ENCODE assay signal across 20 cellular contexts in the genomic region with DNA sequence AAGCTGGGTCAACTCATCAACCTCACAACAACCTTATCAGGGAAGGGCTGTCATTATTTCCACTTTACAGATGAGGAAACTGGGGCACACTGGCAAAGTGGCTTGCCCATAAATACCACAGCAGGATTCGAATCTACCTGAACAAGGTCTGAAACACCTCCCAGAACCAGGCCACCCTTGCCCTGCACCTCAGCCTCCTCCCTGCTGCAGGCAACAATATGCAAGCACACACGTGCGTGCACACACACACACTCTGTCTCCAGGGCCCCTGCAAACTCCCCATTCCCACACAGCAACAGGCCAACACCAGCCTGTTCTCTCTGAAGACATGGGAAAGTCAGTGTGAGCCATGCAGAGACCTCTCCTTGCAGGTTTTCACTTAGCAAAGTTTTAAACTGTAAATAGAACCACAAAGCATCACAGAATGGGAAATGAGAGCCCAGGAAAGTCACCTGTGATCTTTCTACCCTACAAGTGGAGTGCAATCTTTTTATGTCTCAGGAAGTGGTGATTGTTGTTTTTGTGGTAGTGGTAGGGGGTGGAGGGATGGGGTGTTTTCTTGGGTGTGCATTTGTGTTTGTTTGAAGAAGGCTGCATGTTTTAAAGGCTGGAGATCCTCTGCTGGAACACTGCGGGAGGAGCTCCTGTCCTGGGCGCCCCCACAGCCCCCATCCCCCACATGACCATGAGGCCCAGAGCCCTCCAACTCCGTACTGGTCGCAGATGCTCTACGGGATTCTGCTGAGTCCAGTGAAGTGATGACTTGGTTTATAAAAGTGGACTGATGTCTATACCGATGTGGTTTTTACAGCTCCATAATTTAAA. TPM values are rescaled to one million over a fixed set of nuclear protein-coding genes. Genes with fewer than 3 reads are reported as not detected.
A peak's percentile ranks its signal among the peaks of the same experiment; 100 is the strongest.
DNase-seq lines count a peak whose midpoint lies in the region; ATAC-seq, FAIRE-seq and TF ChIP-seq lines count a peak whose summit lies in the region.
"Had no signal": no experiment of that assay in that cellular context is flagged by ENCODE, and none has a peak within 500 bp of the region (broad histone marks: within the 10 kb centered on the region; RNA-seq: fewer than 3 reads in every experiment).

No MANE protein-coding gene starts in this region.

- H3K27me3 ChIP-seq in astrocyte (ENCODE audit: insufficient read depth, low read length): peaks cover 7% of the 10 kb centered on the region
- H3K27me3 ChIP-seq: ascending aorta had no signal

- H3K9ac ChIP-seq in astrocyte (ENCODE audit: low read length): no peak overlapping the region

- H3K4me3 ChIP-seq in Jurkat, Clone E6-1 (ENCODE audit: low read length): no peak overlapping the region
- H3K4me3 ChIP-seq in astrocyte (ENCODE audit: insufficient read depth, low read depth, low read length): no peak overlapping the region
- H3K4me3 ChIP-seq: K562 had no signal

- H3K9me3 ChIP-seq in astrocyte (ENCODE audit: insufficient read depth, low read depth, low read length): no peaks in the 10 kb centered on the region
- H3K9me3 ChIP-seq: A549, ascending aorta had no signal

- POLR2A ChIA-PET in activated CD8-positive, alpha-beta T cell treated with anti-CD3 and anti-CD28 coated beads, Interleukin-2, amount 10 ng/mL, durations not matched to agents 7 days and 5 days (lab: Charles Lee): interaction anchor here (0.7 to 1.8 kb wide), 3 partner anchors 20 to 489 kb away, joined by 3 to 5 read pairs (median 3); no protein-coding TSS in a partner anchor
- POLR2A ChIA-PET in activated CD8-positive, alpha-beta T cell treated with anti-CD3 and anti-CD28 coated beads for 36 hours (lab: Charles Lee): interaction anchor here (0.6 to 1.0 kb wide), 2 partner anchors 27 to 54 kb away, joined by 3 to 4 read pairs; no protein-coding TSS in a partner anchor
- POLR2A ChIA-PET in naive thymus-derived CD8-positive, alpha-beta T cell (lab: Charles Lee): interaction anchor here (0.7 to 2.6 kb wide), 3 partner anchors 67 to 492 kb away, joined by 3 to 7 read pairs (median 5); partner anchors contain the start of gene DSTN

- no peak for ATAC-seq in activated CD8-positive, alpha-beta T cell treated with anti-CD3 and anti-CD28 coated beads, Interleukin-2, amount 10 ng/mL, durations not matched to agents 7 days and 5 days
- ATAC-seq in activated CD8-positive, alpha-beta T cell treated with anti-CD3 and anti-CD28 coated beads for 36 hours: no peak
- ATAC-seq in naive thymus-derived CD8-positive, alpha-beta T cell: no peak
- no peak for ATAC-seq in HG03565 (IDR thresholded peaks at IDR 0.05; ENCODE audit: unreplicated experiment)

- H3K4me1 ChIP-seq in astrocyte (ENCODE audit: insufficient read depth, low read length): peaks cover 14% of the 10 kb centered on the region

- H3K27me3 Mint-ChIP-seq in activated CD8-positive, alpha-beta T cell treated with anti-CD3 and anti-CD28 coated beads, Interleukin-2, amount 10 ng/mL, durations not matched to agents 7 days and 5 days (ENCODE audit: low read depth): peaks cover 24% of the 10 kb centered on the region
- H3K27me3 Mint-ChIP-seq in activated CD8-positive, alpha-beta T cell treated with anti-CD3 and anti-CD28 coated beads for 36 hours: peaks cover 3% of the 10 kb centered on the region
- H3K27me3 Mint-ChIP-seq in astrocyte (ENCODE audit: low read depth, unreplicated experiment): peaks cover 22% of the 10 kb centered on the region
- peaks cover 0 to 4% (median 0%) of the 10 kb centered on the region in 5 donors for H3K27me3 Mint-ChIP-seq in naive thymus-derived CD8-positive, alpha-beta T cell

- H4K20me1 ChIP-seq in astrocyte (ENCODE audit: insufficient read depth, low read length): no peaks in the 10 kb centered on the region

- no peak for FAIRE-seq in astrocyte (lab: Jason Lieb, UNC)
- FAIRE-seq: A549, frontal cortex, K562 had no signal

- no peaks in the 10 kb centered on the region for H3K36me3 ChIP-seq in astrocyte (ENCODE audit: insufficient read depth, low read length)
- H3K36me3 ChIP-seq: ascending aorta had no signal

- H3K27ac Mint-ChIP-seq in activated CD8-positive, alpha-beta T cell treated with anti-CD3 and anti-CD28 coated beads, Interleukin-2, amount 10 ng/mL, durations not matched to agents 7 days and 5 days: peak overlapping the region; percentile 41
- H3K27ac Mint-ChIP-seq in activated CD8-positive, alpha-beta T cell treated with anti-CD3 and anti-CD28 coated beads for 36 hours: no peak overlapping the region
- peak overlapping the region; percentile 58 for H3K27ac Mint-ChIP-seq in astrocyte (ENCODE audit: unreplicated experiment)
- H3K27ac Mint-ChIP-seq in naive thymus-derived CD8-positive, alpha-beta T cell: peak overlapping the region in 5 of 10 donors; percentile 32 to 92 (median 52)

- intact Hi-C loops in activated CD8-positive, alpha-beta T cell treated with anti-CD3 and anti-CD28 coated beads for 36 hours (cut with micrococcal nuclease): loop anchor here (10.0 kb wide), 1 partner anchor 491 kb away; no protein-coding TSS in a partner anchor

- peak; percentile 28 for DNase-seq in activated CD8-positive, alpha-beta T cell treated with anti-CD3 and anti-CD28 coated beads, Interleukin-2, amount 10 ng/mL, durations not matched to agents 7 days and 5 days
- no peak for DNase-seq in activated CD8-positive, alpha-beta T cell treated with anti-CD3 and anti-CD28 coated beads for 36 hours
- DNase-seq in Jurkat, Clone E6-1 (ENCODE audit: low read depth, low spot score): peak; percentile 83
- DNase-seq in astrocyte (ENCODE audit: low read depth) (no peak), NAMALWA (ENCODE audit: low spot score) (no peak), UCSD-AML1 (lab: John Stamatoyannopoulos, UW; ENCODE audit: unreplicated experiment) (no peak)
- DNase-seq in naive thymus-derived CD8-positive, alpha-beta T cell: peak in 4 of 10 donors; percentile 13 to 50 (median 36)
- DNase-seq: cerebellar nuclear complex; DMS153; effector CD4-positive, alpha-beta T cell; GDM1; NCI-H187; NCI-H774; OCI-M1 had no signal

- H3K79me2 ChIP-seq in astrocyte (ENCODE audit: insufficient read depth, low read length): no peaks in the 10 kb centered on the region

- peak overlapping the region; percentile 46 for H3K4me3 Mint-ChIP-seq in activated CD8-positive, alpha-beta T cell treated with anti-CD3 and anti-CD28 coated beads, Interleukin-2, amount 10 ng/mL, durations not matched to agents 7 days and 5 days
- no peak overlapping the region for H3K4me3 Mint-ChIP-seq in activated CD8-positive, alpha-beta T cell treated with anti-CD3 and anti-CD28 coated beads for 36 hours
- H3K4me3 Mint-ChIP-seq in astrocyte (ENCODE audit: unreplicated experiment): no peak overlapping the region
- peak overlapping the region in 8 of 10 donors; percentile 45 to 93 (median 90) for H3K4me3 Mint-ChIP-seq in naive thymus-derived CD8-positive, alpha-beta T cell

- H3K36me3 Mint-ChIP-seq in activated CD8-positive, alpha-beta T cell treated with anti-CD3 and anti-CD28 coated beads, Interleukin-2, amount 10 ng/mL, durations not matched to agents 7 days and 5 days (ENCODE audit: low read depth): no peaks in the 10 kb centered on the region
- H3K36me3 Mint-ChIP-seq in activated CD8-positive, alpha-beta T cell treated with anti-CD3 and anti-CD28 coated beads for 36 hours (ENCODE audit: low read depth): no peaks in the 10 kb centered on the region
- no peaks in the 10 kb centered on the region for H3K36me3 Mint-ChIP-seq in astrocyte (ENCODE audit: low read depth, unreplicated experiment)
- H3K36me3 Mint-ChIP-seq in naive thymus-derived CD8-positive, alpha-beta T cell: no peaks in the 10 kb centered on the region

- CTCF ChIA-PET in activated CD8-positive, alpha-beta T cell treated with anti-CD3 and anti-CD28 coated beads, Interleukin-2, amount 10 ng/mL, durations not matched to agents 7 days and 5 days (lab: Charles Lee): interaction anchor here (0.6 to 3.9 kb wide), 16 partner anchors 11 to 772 kb away, joined by 3 to 32 read pairs (median 6); partner anchors contain the start of genes BFSP1, DSTN and RRBP1
- CTCF ChIA-PET in activated CD8-positive, alpha-beta T cell treated with anti-CD3 and anti-CD28 coated beads for 36 hours (lab: Charles Lee): interaction anchor here (0.8 to 3.3 kb wide), 10 partner anchors 9 to 930 kb away, joined by 3 to 32 read pairs (median 6); partner anchors contain the start of genes KIF16B and RRBP1

- no peak overlapping the region for H2AFZ ChIP-seq in astrocyte (ENCODE audit: low read depth, low read length)

- no peak overlapping the region for H3K4me2 ChIP-seq in astrocyte (ENCODE audit: low read length)

- H3K9me3 Mint-ChIP-seq in activated CD8-positive, alpha-beta T cell treated with anti-CD3 and anti-CD28 coated beads, Interleukin-2, amount 10 ng/mL, durations not matched to agents 7 days and 5 days (ENCODE audit: insufficient read depth): no peaks in the 10 kb centered on the region
- H3K9me3 Mint-ChIP-seq in activated CD8-positive, alpha-beta T cell treated with anti-CD3 and anti-CD28 coated beads for 36 hours: no peaks in the 10 kb centered on the region
- H3K9me3 Mint-ChIP-seq in astrocyte (ENCODE audit: unreplicated experiment): no peaks in the 10 kb centered on the region
- no peaks in the 10 kb centered on the region for H3K9me3 Mint-ChIP-seq in naive thymus-derived CD8-positive, alpha-beta T cell
- H3K9me3 Mint-ChIP-seq: nephron had no signal

- no peak for TF ChIP-seq CTCF in activated CD8-positive, alpha-beta T cell treated with anti-CD3 and anti-CD28 coated beads for 36 hours (IDR thresholded peaks at IDR 0.05)
- TF ChIP-seq CTCF in astrocyte (IDR thresholded peaks at IDR 0.05; ENCODE audit: insufficient read depth, low read depth, low read length): no peak

- H3K4me1 Mint-ChIP-seq in activated CD8-positive, alpha-beta T cell treated with anti-CD3 and anti-CD28 coated beads, Interleukin-2, amount 10 ng/mL, durations not matched to agents 7 days and 5 days (ENCODE audit: low read depth): peaks cover 52% of the 10 kb centered on the region
- peaks cover 37% of the 10 kb centered on the region for H3K4me1 Mint-ChIP-seq in activated CD8-positive, alpha-beta T cell treated with anti-CD3 and anti-CD28 coated beads for 36 hours (ENCODE audit: low read depth)
- H3K4me1 Mint-ChIP-seq in astrocyte (ENCODE audit: low read depth, unreplicated experiment): peaks cover 5% of the 10 kb centered on the region
- peaks cover 13 to 36% (median 25%) of the 10 kb centered on the region in 4 donors for H3K4me1 Mint-ChIP-seq in naive thymus-derived CD8-positive, alpha-beta T cell

- no peak overlapping the region for H3K27ac ChIP-seq in astrocyte (ENCODE audit: low read depth, low read length)
- H3K27ac ChIP-seq: ascending aorta had no signal

RNA-seq across cellular contexts. Expression of gene BFSP1, which starts 27.5 kb away (rescaled TPM):
- under 1 TPM; 0.50 to 0.55 TPM for total RNA-seq in activated CD8-positive, alpha-beta T cell treated with anti-CD3 and anti-CD28 coated beads, Interleukin-2, amount 10 ng/mL, durations not matched to agents 7 days and 5 days
- total RNA-seq in activated CD8-positive, alpha-beta T cell treated with anti-CD3 and anti-CD28 coated beads for 36 hours: under 1 TPM; 0.18 TPM
- polyA plus RNA-seq in Jurkat, Clone E6-1 (2012; ENCODE audit: insufficient read depth, insufficient read length): 1.8 TPM
- 3.7 and 4.2 TPM in 2 replicates for total RNA-seq in astrocyte
- not detected for total RNA-seq in naive thymus-derived CD8-positive, alpha-beta T cell
- polyA plus RNA-seq in naive thymus-derived CD8-positive, alpha-beta T cell: 1 to 10 TPM in 1 of 3 donors, not detected in 2; 1.8 TPM
- total RNA-seq: ascending aorta had no signal

Comparison
In these comparisons a context has a peak if more than half of its experiments do, and no peak if none do; other contexts are left out.
1. DNase-seq: peak in activated CD8-positive, alpha-beta T cell treated with anti-CD3 and anti-CD28 coated beads, Interleukin-2, amount 10 ng/mL, durations not matched to agents 7 days and 5 days (single experiment) and Jurkat, Clone E6-1 (single experiment); none in activated CD8-positive, alpha-beta T cell treated with anti-CD3 and anti-CD28 coated beads for 36 hours (single experiment), astrocyte (single experiment), NAMALWA (single experiment) and UCSD-AML1 (single experiment).
2. H3K4me3 Mint-ChIP-seq: peak in activated CD8-positive, alpha-beta T cell treated with anti-CD3 and anti-CD28 coated beads, Interleukin-2, amount 10 ng/mL, durations not matched to agents 7 days and 5 days (single experiment) and naive thymus-derived CD8-positive, alpha-beta T cell (8 of 10); none in activated CD8-positive, alpha-beta T cell treated with anti-CD3 and anti-CD28 coated beads for 36 hours (single experiment) and astrocyte (single experiment).